11 cellular contexts compared by ENCODE assay signal in genomic region chr10:76302936-76303656, GRCh38.
DNase-seq lines count a peak whose midpoint lies in the region; ATAC-seq, FAIRE-seq and TF ChIP-seq lines count a peak whose summit lies in the region.
"Had no signal": no experiment of that assay in that cellular context is flagged by ENCODE, and none has a peak within 500 bp of the region (broad histone marks: within the 10 kb centered on the region; RNA-seq: fewer than 3 reads in every experiment).

No MANE protein-coding gene starts in this region.

- FAIRE-seq in bronchial epithelial cell (lab: Jason Lieb, UNC), result no peak
- FAIRE-seq: A549 had no signal

- no peak for ATAC-seq in GM21529 (IDR thresholded peaks at IDR 0.05; ENCODE audit: unreplicated experiment)

- no peak overlapping the region for H3K27ac ChIP-seq in smooth muscle cell (ENCODE audit: low read depth)
- H3K27ac ChIP-seq: A549, testis had no signal

- H3K27me3 ChIP-seq in bronchial epithelial cell (ENCODE audit: control insufficient read depth, insufficient read depth, low read length) (no peaks in the 10 kb centered on the region), smooth muscle cell (ENCODE audit: low read depth) (no peaks in the 10 kb centered on the region)
- H3K27me3 ChIP-seq: testis had no signal

- H3K36me3 ChIP-seq in bronchial epithelial cell (ENCODE audit: control insufficient read depth, insufficient read depth, low read length) (no peaks in the 10 kb centered on the region), smooth muscle cell (ENCODE audit: low read depth) (no peaks in the 10 kb centered on the region)

- H3K4me1 ChIP-seq in smooth muscle cell (ENCODE audit: low read depth), result peaks cover 24% of the 10 kb centered on the region
- H3K4me1 ChIP-seq: A549, testis had no signal

- WGBS in smooth muscle cell (ENCODE audit: low lambda C conversion rate), result 47% methylated on average over 8 of the region's 8 CpGs

- no peaks in the 10 kb centered on the region for H3K79me2 ChIP-seq in smooth muscle cell (ENCODE audit: low read depth)

- H3F3A ChIP-seq in smooth muscle cell (ENCODE audit: low read depth), result peaks cover under 1% of the 10 kb centered on the region

- no peak overlapping the region for H3K9ac ChIP-seq in smooth muscle cell (ENCODE audit: low read depth)

- TF ChIP-seq CTCF in bronchial epithelial cell (IDR thresholded peaks at IDR 0.05; ENCODE audit: insufficient read depth, low read length, severe bottlenecking) (no peak), smooth muscle cell (IDR thresholded peaks at IDR 0.05; ENCODE audit: borderline replicate concordance, insufficient read depth, poor library complexity, severe bottlenecking) (no peak)

- no peaks in the 10 kb centered on the region for H3K9me3 ChIP-seq in smooth muscle cell (replicated peaks; ENCODE audit: low read depth)
- H3K9me3 ChIP-seq: A549, testis had no signal

- H4K20me1 ChIP-seq in smooth muscle cell (ENCODE audit: low read depth), result no peaks in the 10 kb centered on the region

- H3K4me3 ChIP-seq in bronchial epithelial cell (ENCODE audit: low read depth, low read length), result no peak overlapping the region
- H3K4me3 ChIP-seq in smooth muscle cell, result no peak overlapping the region
- H3K4me3 ChIP-seq: A549, testis had no signal

- peak overlapping the region; percentile 37 for H3K4me2 ChIP-seq in smooth muscle cell
- H3K4me2 ChIP-seq: A549 had no signal

- DNase-seq in NCI-H1105 treated with DMSO at 0.1 percent for 48 hours (lab: John Stamatoyannopoulos, UW) (peak; percentile 5), NCI-H1105 (lab: John Stamatoyannopoulos, UW) (no peak), bronchial epithelial cell (ENCODE audit: low read depth) (peak; percentile 53), left kidney (ENCODE audit: low read depth, low spot score) (peak; percentile 97), smooth muscle cell (lab: John Stamatoyannopoulos, UW; ENCODE audit: unreplicated experiment) (no peak), AML-193 (lab: John Stamatoyannopoulos, UW) (no peak), activated T-cell treated with anti-CD3 and anti-CD28 coated beads for 4 hours (no peak)
- DNase-seq: activated gamma-delta T cell had no signal

- no peak overlapping the region for H2AFZ ChIP-seq in smooth muscle cell (ENCODE audit: low read depth)

Comparison
In these comparisons a context has a peak if more than half of its experiments do, and no peak if none do; other contexts are left out.
1. DNase-seq: peak in NCI-H1105 treated with DMSO at 0.1 percent for 48 hours (single experiment), bronchial epithelial cell (single experiment) and left kidney (single experiment); none in NCI-H1105 (single experiment), smooth muscle cell (single experiment), AML-193 (0 of 2) and activated T-cell treated with anti-CD3 and anti-CD28 coated beads for 4 hours (single experiment).